Comparison of ENCODE assay signal across 18 cellular contexts in genomic region chr17:17870292-17870691, GRCh38. TPM values are rescaled to one million over a fixed set of nuclear protein-coding genes. Genes with fewer than 3 reads are reported as not detected.
DNase-seq lines count a peak whose midpoint lies in the region; ATAC-seq, FAIRE-seq and TF ChIP-seq lines count a peak whose summit lies in the region.
"Had no signal": no experiment of that assay in that cellular context is flagged by ENCODE, and none has a peak within 500 bp of the region (broad histone marks: within the 10 kb centered on the region; RNA-seq: fewer than 3 reads in every experiment).

No MANE protein-coding gene starts in this region.

- no TSS peak for BruUV-seq in OCI-LY7 (replicated peaks; lab: Mats Ljungman, UMichigan)

- H4K20me1 ChIP-seq in OCI-LY7 (ENCODE audit: insufficient read depth, low read length) (no peaks in the 10 kb centered on the region), keratinocyte (ENCODE audit: control insufficient read depth, extremely low read depth, insufficient read depth, low read length) (no peaks in the 10 kb centered on the region)

- DNase-seq in GM06990 (ENCODE audit: extremely low read depth, insufficient read length) (no peak), GM12891 (ENCODE audit: insufficient read length, low spot score) (no peak), OCI-LY7 (ENCODE audit: low spot score) (peak; percentile 12), keratinocyte (ENCODE audit: low read depth, low spot score) (no peak), RKO (ENCODE audit: low spot score) (no peak)
- no peak for DNase-seq in activated CD8-positive, alpha-beta memory T cell treated with anti-CD3 and anti-CD28 coated beads, Interleukin-2, amount 50 U/mL, for 4 hours
- DNase-seq: activated CD4-positive, alpha-beta memory T cell treated with anti-CD3 and anti-CD28 coated beads for 36 hours; activated T-cell treated with anti-CD3 and anti-CD28 coated beads, Interleukin-2, amount 50 U/mL, for 72 hours; esophagus squamous epithelium; GDM1; NCI-H2081; NCI-H748 treated with DMSO at 0.1 percent for 48 hours; nephron progenitor cell; stimulated activated naive B cell treated with anti-CD40 and anti-IgM and Interleukin-4, amounts not matched to agents 10 μg/mL and 1 μg/mL and 100 μg/mL, for 72 hours; tibial artery had no signal

- H3K4me2 ChIP-seq in OCI-LY7 (ENCODE audit: low read length) (no peak overlapping the region), keratinocyte (ENCODE audit: control insufficient read depth, extremely low read depth, insufficient read depth, low read depth, low read length) (no peak overlapping the region)

- H3K79me2 ChIP-seq in OCI-LY7 (ENCODE audit: insufficient read depth, low read depth, low read length) (no peaks in the 10 kb centered on the region), keratinocyte (ENCODE audit: control insufficient read depth, insufficient read depth, low read length) (no peaks in the 10 kb centered on the region)

- dilution Hi-C loops in keratinocyte (cut with MboI; ENCODE audit: extremely low pct_ligation_motif_present, low sequenced_read_pairs): no loop called here

- H3K9me2 ChIP-seq in OCI-LY7 (ENCODE audit: insufficient read depth, low read length): no peaks in the 10 kb centered on the region

- H2AFZ ChIP-seq in OCI-LY7 (ENCODE audit: low read length) (no peak overlapping the region), keratinocyte (ENCODE audit: control insufficient read depth, low read length) (no peak overlapping the region)

- H3K9ac ChIP-seq in keratinocyte (ENCODE audit: control insufficient read depth, extremely low read depth, insufficient read depth, low read length): no peak overlapping the region

- CTCF ChIA-PET in OCI-LY7 (lab: Charles Lee; ENCODE audit: unreplicated experiment): no interaction called here

- TF ChIP-seq POLR2A in GM12891 (IDR thresholded peaks at IDR 0.05; ENCODE audit: low read depth, low read length) (no peak), GM18505 (IDR thresholded peaks at IDR 0.05; ENCODE audit: borderline replicate concordance, extremely low read depth, insufficient read depth, insufficient read length) (no peak)

- FAIRE-seq in GM12891 (lab: Jason Lieb, UNC) (peak; percentile 71), keratinocyte (lab: Jason Lieb, UNC) (peak; percentile 87)

- H3K9me1 ChIP-seq in keratinocyte (ENCODE audit: control insufficient read depth, extremely low read depth, insufficient read depth, low read length): peaks cover 2% of the 10 kb centered on the region

- POLR2A ChIA-PET in OCI-LY7 (lab: Charles Lee): no interaction called here

- H3K27ac ChIP-seq in OCI-LY7 (ENCODE audit: low read depth, low read length, poor library complexity, severe bottlenecking): no peak overlapping the region
- H3K27ac ChIP-seq in keratinocyte (ENCODE audit: control insufficient read depth, insufficient read depth, low read length): no peak overlapping the region
- H3K27ac ChIP-seq: RWPE1, tibial artery had no signal

- no peaks in the 10 kb centered on the region for H3K27me3 ChIP-seq in GM06990 (replicated peaks; ENCODE audit: control insufficient read depth, insufficient read depth, low read length)
- no peaks in the 10 kb centered on the region for H3K27me3 ChIP-seq in keratinocyte (ENCODE audit: control insufficient read depth, extremely low read depth, insufficient read depth, low read length)
- H3K27me3 ChIP-seq: esophagus squamous epithelium, tibial artery had no signal

- ATAC-seq in GM18505 (IDR thresholded peaks at IDR 0.05; ENCODE audit: unreplicated experiment) (no peak), GM19467 (IDR thresholded peaks at IDR 0.05; ENCODE audit: unreplicated experiment) (no peak)
- ATAC-seq: activated T-cell treated with anti-CD3 and anti-CD28 coated beads, Interleukin-2, amount 50 U/mL, for 72 hours had no signal

- H3K4me3 ChIP-seq in GM06990 (replicated peaks; ENCODE audit: low read depth, low read length) (no peak overlapping the region), OCI-LY7 (ENCODE audit: low read depth, low read length, poor library complexity, severe bottlenecking) (no peak overlapping the region), keratinocyte (ENCODE audit: control insufficient read depth in 2 of 3, extremely low read depth in 1 of 3, insufficient read depth in 2 of 3, low read depth in 1 of 3, low read length in 3 of 3) (no peak overlapping the region)
- H3K4me3 ChIP-seq: esophagus squamous epithelium, tibial artery had no signal

- H3K9me3 ChIP-seq in OCI-LY7 (ENCODE audit: low read length) (no peaks in the 10 kb centered on the region), keratinocyte (ENCODE audit: control insufficient read depth, low read depth, low read length) (no peaks in the 10 kb centered on the region)
- H3K9me3 ChIP-seq: esophagus squamous epithelium, tibial artery had no signal

- TF ChIP-seq CTCF in GM06990 (IDR thresholded peaks at IDR 0.05; ENCODE audit: insufficient read depth, low read length, poor library complexity, severe bottlenecking): peak; percentile 5
- peak; percentile 54 for TF ChIP-seq CTCF in OCI-LY7 (conservative IDR thresholded peaks at IDR 0.05; ENCODE audit: low read length)
- TF ChIP-seq CTCF in keratinocyte (optimal IDR thresholded peaks at IDR 0.05 in 1 of 3, IDR thresholded peaks at IDR 0.05 in 1 of 3, conservative IDR thresholded peaks at IDR 0.05 in 1 of 3; ENCODE audit: extremely low read depth in 1 of 3, insufficient read depth in 2 of 3, low read length in 3 of 3): peak in 2 of 3 experiments; percentile 24 to 71

- intact Hi-C loops in OCI-LY7 (cut with micrococcal nuclease; ENCODE audit: unreplicated experiment): no loop called here

- H3K4me1 ChIP-seq in OCI-LY7 (ENCODE audit: insufficient read depth, low read length, poor library complexity, severe bottlenecking) (no peaks in the 10 kb centered on the region), keratinocyte (ENCODE audit: control insufficient read depth, extremely low read depth, insufficient read depth, low read length) (peaks cover 11% of the 10 kb centered on the region)

- H3K36me3 ChIP-seq in GM06990 (ENCODE audit: control insufficient read depth, insufficient read depth, low read length) (no peaks in the 10 kb centered on the region; the same call in 1 of the 2 replicates), OCI-LY7 (ENCODE audit: insufficient read depth, low read length) (no peaks in the 10 kb centered on the region), keratinocyte (ENCODE audit: control insufficient read depth in 2 of 2, extremely low read depth in 1 of 2, insufficient read depth in 2 of 2, low read length in 2 of 2) (peaks cover 26 to 34% of the 10 kb centered on the region in 2 experiments)

TF ChIP-seq in GM12891, 5 proteins besides CTCF, POLR2A, EP300 and RAD21:
- TF ChIP-seq POLR2AphosphoS5 (IDR thresholded peaks at IDR 0.05; ENCODE audit: low read depth, low read length) (no peak), POU2F2 (IDR thresholded peaks at IDR 0.05; ENCODE audit: low read depth, low read length) (no peak), TAF1 (IDR thresholded peaks at IDR 0.05; ENCODE audit: low read depth, low read length) (no peak), SPI1 (IDR thresholded peaks at IDR 0.05; ENCODE audit: low read depth, low read length) (no peak), PAX5 (IDR thresholded peaks at IDR 0.05; ENCODE audit: insufficient read depth, low read length, severe bottlenecking) (no peak)

RNA-seq across cellular contexts. Expression of gene SREBF1, which starts 33.5 kb away (rescaled TPM):
- 16.7 TPM for polyA plus RNA-seq in GM12891 (2012; ENCODE audit: low read depth, missing spikeins)
- 48.4 and 70.4 TPM in 2 replicates for total RNA-seq in OCI-LY7 (2014; rRNA removed; shearing (Covaris generic))
- 187 and 213 TPM in 2 replicates for total RNA-seq in OCI-LY7 (2022)
- polyA plus RNA-seq in keratinocyte: 51.7 to 62.3 TPM (median 59.8 TPM) in 3 replicates
- 141 TPM for polyA plus RNA-seq in keratinocyte (2011; ENCODE audit: low read depth)
- 13.1 and 22.9 TPM in 2 replicates for polyA plus RNA-seq in keratinocyte (2011; cell fraction: cytosol; rRNA removed)
- 193 and 230 TPM in 2 replicates for polyA plus RNA-seq in keratinocyte (2011; cell fraction: nucleus; rRNA removed)
- 58.4 and 115 TPM in 2 replicates for polyA plus RNA-seq in keratinocyte (2012; ENCODE audit: low replicate concordance)
- polyA minus RNA-seq in keratinocyte: 92.2 to 212 TPM (median 99.5 TPM) in 3 replicates
- 158 TPM for polyA minus RNA-seq in keratinocyte (2011; cell fraction: cytosol; rRNA and poly(A)+ RNA removed)
- 274 and 384 TPM in 2 replicates for polyA minus RNA-seq in keratinocyte (2011; cell fraction: nucleus; rRNA and poly(A)+ RNA removed)
